Comparison of ENCODE assay signal across 1 cellular context in the genomic region with DNA sequence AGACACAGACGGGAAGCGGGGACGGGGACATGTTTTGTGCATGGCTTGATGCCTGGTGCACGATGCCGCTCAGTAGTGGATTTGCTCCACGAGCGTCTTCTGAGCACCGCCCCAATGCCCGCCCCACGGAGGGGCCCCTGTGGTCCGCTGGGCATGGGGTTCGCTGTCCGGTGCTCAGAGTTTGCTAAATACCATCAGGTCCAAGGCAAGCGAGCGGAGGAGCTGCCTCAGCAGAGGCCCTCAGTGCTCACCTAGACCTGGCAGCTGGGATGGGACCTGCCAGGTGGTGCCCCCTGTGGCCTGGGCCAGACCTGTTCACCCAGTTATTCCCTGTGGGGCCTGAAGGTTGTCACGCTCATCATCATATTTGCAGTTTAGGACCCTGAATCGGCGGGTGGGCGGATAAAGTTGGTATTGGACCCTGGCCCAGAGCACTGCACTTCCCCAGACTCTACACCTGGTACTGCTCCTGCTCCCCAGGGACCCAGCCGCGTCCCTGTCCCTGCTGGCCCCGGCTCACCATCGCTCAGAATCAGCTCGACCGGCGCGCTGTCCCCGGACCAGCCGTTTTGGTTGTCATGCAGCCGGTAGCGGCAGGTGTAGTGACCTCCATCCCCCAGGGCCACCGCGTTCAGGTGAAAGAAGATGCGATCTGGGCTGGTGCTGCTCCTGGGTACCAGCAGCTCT.
TF ChIP-seq lines count a peak whose summit lies in the region.

No MANE protein-coding gene starts in this region.

TF ChIP-seq in H1, 55 proteins besides CTCF, POLR2A, EP300 and RAD21:
- TF ChIP-seq KDM1A (IDR thresholded peaks at IDR 0.05; ENCODE audit: borderline replicate concordance, low read length) (no peak), PHF8 (conservative IDR thresholded peaks at IDR 0.05; ENCODE audit: low read depth, low read length) (no peak)
- TF ChIP-seq, protein P1, sequence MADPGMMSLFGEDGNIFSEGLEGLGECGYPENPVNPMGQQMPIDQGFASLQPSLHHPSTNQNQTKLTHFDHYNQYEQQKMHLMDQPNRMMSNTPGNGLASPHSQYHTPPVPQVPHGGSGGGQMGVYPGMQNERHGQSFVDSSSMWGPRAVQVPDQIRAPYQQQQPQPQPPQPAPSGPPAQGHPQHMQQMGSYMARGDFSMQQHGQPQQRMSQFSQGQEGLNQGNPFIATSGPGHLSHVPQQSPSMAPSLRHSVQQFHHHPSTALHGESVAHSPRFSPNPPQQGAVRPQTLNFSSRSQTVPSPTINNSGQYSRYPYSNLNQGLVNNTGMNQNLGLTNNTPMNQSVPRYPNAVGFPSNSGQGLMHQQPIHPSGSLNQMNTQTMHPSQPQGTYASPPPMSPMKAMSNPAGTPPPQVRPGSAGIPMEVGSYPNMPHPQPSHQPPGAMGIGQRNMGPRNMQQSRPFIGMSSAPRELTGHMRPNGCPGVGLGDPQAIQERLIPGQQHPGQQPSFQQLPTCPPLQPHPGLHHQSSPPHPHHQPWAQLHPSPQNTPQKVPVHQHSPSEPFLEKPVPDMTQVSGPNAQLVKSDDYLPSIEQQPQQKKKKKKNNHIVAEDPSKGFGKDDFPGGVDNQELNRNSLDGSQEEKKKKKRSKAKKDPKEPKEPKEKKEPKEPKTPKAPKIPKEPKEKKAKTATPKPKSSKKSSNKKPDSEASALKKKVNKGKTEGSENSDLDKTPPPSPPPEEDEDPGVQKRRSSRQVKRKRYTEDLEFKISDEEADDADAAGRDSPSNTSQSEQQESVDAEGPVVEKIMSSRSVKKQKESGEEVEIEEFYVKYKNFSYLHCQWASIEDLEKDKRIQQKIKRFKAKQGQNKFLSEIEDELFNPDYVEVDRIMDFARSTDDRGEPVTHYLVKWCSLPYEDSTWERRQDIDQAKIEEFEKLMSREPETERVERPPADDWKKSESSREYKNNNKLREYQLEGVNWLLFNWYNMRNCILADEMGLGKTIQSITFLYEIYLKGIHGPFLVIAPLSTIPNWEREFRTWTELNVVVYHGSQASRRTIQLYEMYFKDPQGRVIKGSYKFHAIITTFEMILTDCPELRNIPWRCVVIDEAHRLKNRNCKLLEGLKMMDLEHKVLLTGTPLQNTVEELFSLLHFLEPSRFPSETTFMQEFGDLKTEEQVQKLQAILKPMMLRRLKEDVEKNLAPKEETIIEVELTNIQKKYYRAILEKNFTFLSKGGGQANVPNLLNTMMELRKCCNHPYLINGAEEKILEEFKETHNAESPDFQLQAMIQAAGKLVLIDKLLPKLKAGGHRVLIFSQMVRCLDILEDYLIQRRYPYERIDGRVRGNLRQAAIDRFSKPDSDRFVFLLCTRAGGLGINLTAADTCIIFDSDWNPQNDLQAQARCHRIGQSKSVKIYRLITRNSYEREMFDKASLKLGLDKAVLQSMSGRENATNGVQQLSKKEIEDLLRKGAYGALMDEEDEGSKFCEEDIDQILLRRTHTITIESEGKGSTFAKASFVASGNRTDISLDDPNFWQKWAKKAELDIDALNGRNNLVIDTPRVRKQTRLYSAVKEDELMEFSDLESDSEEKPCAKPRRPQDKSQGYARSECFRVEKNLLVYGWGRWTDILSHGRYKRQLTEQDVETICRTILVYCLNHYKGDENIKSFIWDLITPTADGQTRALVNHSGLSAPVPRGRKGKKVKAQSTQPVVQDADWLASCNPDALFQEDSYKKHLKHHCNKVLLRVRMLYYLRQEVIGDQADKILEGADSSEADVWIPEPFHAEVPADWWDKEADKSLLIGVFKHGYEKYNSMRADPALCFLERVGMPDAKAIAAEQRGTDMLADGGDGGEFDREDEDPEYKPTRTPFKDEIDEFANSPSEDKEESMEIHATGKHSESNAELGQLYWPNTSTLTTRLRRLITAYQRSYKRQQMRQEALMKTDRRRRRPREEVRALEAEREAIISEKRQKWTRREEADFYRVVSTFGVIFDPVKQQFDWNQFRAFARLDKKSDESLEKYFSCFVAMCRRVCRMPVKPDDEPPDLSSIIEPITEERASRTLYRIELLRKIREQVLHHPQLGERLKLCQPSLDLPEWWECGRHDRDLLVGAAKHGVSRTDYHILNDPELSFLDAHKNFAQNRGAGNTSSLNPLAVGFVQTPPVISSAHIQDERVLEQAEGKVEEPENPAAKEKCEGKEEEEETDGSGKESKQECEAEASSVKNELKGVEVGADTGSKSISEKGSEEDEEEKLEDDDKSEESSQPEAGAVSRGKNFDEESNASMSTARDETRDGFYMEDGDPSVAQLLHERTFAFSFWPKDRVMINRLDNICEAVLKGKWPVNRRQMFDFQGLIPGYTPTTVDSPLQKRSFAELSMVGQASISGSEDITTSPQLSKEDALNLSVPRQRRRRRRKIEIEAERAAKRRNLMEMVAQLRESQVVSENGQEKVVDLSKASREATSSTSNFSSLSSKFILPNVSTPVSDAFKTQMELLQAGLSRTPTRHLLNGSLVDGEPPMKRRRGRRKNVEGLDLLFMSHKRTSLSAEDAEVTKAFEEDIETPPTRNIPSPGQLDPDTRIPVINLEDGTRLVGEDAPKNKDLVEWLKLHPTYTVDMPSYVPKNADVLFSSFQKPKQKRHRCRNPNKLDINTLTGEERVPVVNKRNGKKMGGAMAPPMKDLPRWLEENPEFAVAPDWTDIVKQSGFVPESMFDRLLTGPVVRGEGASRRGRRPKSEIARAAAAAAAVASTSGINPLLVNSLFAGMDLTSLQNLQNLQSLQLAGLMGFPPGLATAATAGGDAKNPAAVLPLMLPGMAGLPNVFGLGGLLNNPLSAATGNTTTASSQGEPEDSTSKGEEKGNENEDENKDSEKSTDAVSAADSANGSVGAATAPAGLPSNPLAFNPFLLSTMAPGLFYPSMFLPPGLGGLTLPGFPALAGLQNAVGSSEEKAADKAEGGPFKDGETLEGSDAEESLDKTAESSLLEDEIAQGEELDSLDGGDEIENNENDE (IDR thresholded peaks at IDR 0.05; ENCODE audit: insufficient replicate concordance, low read length): no peak
